22 cellular contexts compared by ENCODE assay signal in the genomic region with DNA sequence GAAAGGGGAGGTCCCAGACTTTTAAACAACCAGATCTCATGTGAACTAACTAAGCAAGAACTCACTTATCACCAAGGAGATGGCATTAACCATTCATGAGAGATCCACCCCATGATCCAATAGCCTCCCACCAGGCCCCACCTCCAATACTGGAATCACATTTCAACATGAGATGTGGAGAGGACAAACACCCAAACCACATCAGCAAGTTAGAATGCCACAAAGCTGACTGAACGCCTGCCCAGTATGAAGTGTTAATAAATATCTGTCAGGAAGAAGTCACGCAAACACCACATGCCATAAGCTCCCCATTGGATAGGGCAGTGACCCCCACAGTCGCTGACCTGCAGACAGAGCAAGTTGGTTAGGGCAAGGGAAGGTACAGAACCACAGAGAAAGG. TPM values are rescaled to one million over a fixed set of nuclear protein-coding genes. Genes with fewer than 3 reads are reported as not detected.
DNase-seq lines count a peak whose midpoint lies in the region; ATAC-seq and TF ChIP-seq lines count a peak whose summit lies in the region.
"Had no signal": no experiment of that assay in that cellular context is flagged by ENCODE, and none has a peak within 500 bp of the region (broad histone marks: within the 10 kb centered on the region; RNA-seq: fewer than 3 reads in every experiment).

No MANE protein-coding gene starts in this region.

- H4K91ac ChIP-seq in IMR-90 (ENCODE audit: insufficient read depth, low read depth, low read length) = peak overlapping the region; percentile 78

- peak overlapping the region; percentile 46; the same call in 1 of the 2 replicates for H4K5ac ChIP-seq in IMR-90 (ENCODE audit: low read depth, low read length)

- peak overlapping the region; percentile 93 for H2AK5ac ChIP-seq in IMR-90 (ENCODE audit: low read depth, low read length)

- peaks cover 25% of the 10 kb centered on the region for H3K4me1 ChIP-seq in IMR-90 (ENCODE audit: control insufficient read depth, insufficient read depth, low read length)
- no peaks in the 10 kb centered on the region for H3K4me1 ChIP-seq in lung (ENCODE audit: control insufficient read depth in 2 of 2, insufficient read depth in 2 of 2, low read length in 2 of 2)
- peaks cover 0 to 4% (median 0%) of the 10 kb centered on the region in 9 donors for H3K4me1 ChIP-seq in heart right ventricle
- H3K4me1 ChIP-seq in gastrocnemius medialis = no peaks in the 10 kb centered on the region
- H3K4me1 ChIP-seq: neural progenitor cell had no signal

- H4K20me1 ChIP-seq in IMR-90 (ENCODE audit: insufficient read depth, low read length) = no peaks in the 10 kb centered on the region

- peak overlapping the region; percentile 66; the same call in 1 of the 2 replicates for H3K18ac ChIP-seq in IMR-90 (ENCODE audit: low read depth, low read length)

- peak overlapping the region; percentile 96 for H2BK20ac ChIP-seq in IMR-90 (ENCODE audit: low read depth, low read length)

- peak overlapping the region; percentile 9 for H2AFZ ChIP-seq in IMR-90 (replicated peaks; ENCODE audit: low read length, poor library complexity)
- H2AFZ ChIP-seq: neural progenitor cell had no signal

- H2BK5ac ChIP-seq in IMR-90 (ENCODE audit: low read depth, low read length, poor library complexity, severe bottlenecking) = peak overlapping the region; percentile 84

- H4K8ac ChIP-seq in IMR-90 (ENCODE audit: low read depth in 2 of 2, low read length in 2 of 2) = peak overlapping the region in 1 of 2 experiments; percentile 89; a peak in 2 of 4 replicates

- peak overlapping the region; percentile 97 for H3K4ac ChIP-seq in IMR-90 (ENCODE audit: low read depth, low read length)

- CTCF ChIA-PET in IMR-90 (lab: Yijun Ruan, JAX) = no interaction called here

- H3K9ac ChIP-seq in IMR-90 (ENCODE audit: low read depth, low read length) = no peak overlapping the region
- H3K9ac ChIP-seq: neural progenitor cell, SK-N-SH had no signal

- H3K36me3 ChIP-seq in IMR-90 (ENCODE audit: control insufficient read depth, insufficient read depth, low read length) (no peaks in the 10 kb centered on the region), lung (ENCODE audit: control insufficient read depth in 2 of 2, insufficient read depth in 2 of 2, low read length in 2 of 2) (peaks cover 0 to 4% of the 10 kb centered on the region in 2 donors), heart right ventricle (peaks cover 0 to 14% (median 0%) of the 10 kb centered on the region in 9 donors), gastrocnemius medialis (peaks cover 0 to 8% of the 10 kb centered on the region in 2 donors)
- H3K36me3 ChIP-seq: cardiac muscle cell, gastroesophageal sphincter, neural progenitor cell had no signal

- H3K23ac ChIP-seq in IMR-90 (ENCODE audit: low read depth, low read length) = peak overlapping the region; percentile 74; the same call in 1 of the 2 replicates

- peak overlapping the region; percentile 3; the same call in 1 of the 2 replicates for H3K4me2 ChIP-seq in IMR-90 (ENCODE audit: low read depth, low read length)
- H3K4me2 ChIP-seq: neural progenitor cell, SK-N-SH had no signal

- no peak for TF ChIP-seq RAD21 in IMR-90 (IDR thresholded peaks at IDR 0.05; ENCODE audit: low read length)

- H3K27me3 ChIP-seq in IMR-90 (ENCODE audit: control insufficient read depth, insufficient read depth, low read length) (no peaks in the 10 kb centered on the region), lung (ENCODE audit: control insufficient read depth, insufficient read depth) (no peaks in the 10 kb centered on the region), heart right ventricle (no peaks in the 10 kb centered on the region), gastrocnemius medialis (no peaks in the 10 kb centered on the region)
- H3K27me3 ChIP-seq: cardiac muscle cell, gastroesophageal sphincter, neural progenitor cell, suprapubic skin had no signal

- no CpG with 5 or more reads among the region's 3 CpGs for WGBS in IMR-90 (ENCODE audit: extremely low coverage in 2 of 2, insufficient read length in 1 of 2), 2 experiments
- WGBS in lung, 2 donors = 75 to 81% methylated on average over 3 of the region's 3 CpGs
- WGBS in heart right ventricle, 2 donors = 89 to 94% methylated on average over 3 of the region's 3 CpGs

- H2AK9ac ChIP-seq in IMR-90 (replicated peaks; ENCODE audit: low read depth, low read length, poor library complexity) = peak overlapping the region; percentile 2

- H3K9me1 ChIP-seq in IMR-90 (ENCODE audit: insufficient read depth, low read length) = peaks cover 23% of the 10 kb centered on the region

- intact Hi-C loops in IMR-90 (cut with micrococcal nuclease) = loop anchor here (5.0 kb wide), 1 partner anchor 57 kb away; a partner anchor contains a TSS
- intact Hi-C loops in heart right ventricle (cut with DNase I) = no loop called here
- intact Hi-C loops in gastrocnemius medialis (cut with DNase I; ENCODE audit: low total_unique reads) = no loop called here

- TF ChIP-seq POLR2A in IMR-90 (IDR thresholded peaks at IDR 0.05; ENCODE audit: low read depth, low read length) (no peak), gastrocnemius medialis (IDR thresholded peaks at IDR 0.05) (no peak)

- H3K27ac ChIP-seq in IMR-90 (ENCODE audit: insufficient read depth, low read length) (peak overlapping the region; percentile 76; the same call in 1 of the 2 replicates), lung (ENCODE audit: low read depth in 1 of 2, low read length in 1 of 2) (no peak overlapping the region), heart right ventricle (no peak overlapping the region), gastrocnemius medialis (no peak overlapping the region)
- H3K27ac ChIP-seq: cardiac muscle cell, gastroesophageal sphincter, neural progenitor cell, suprapubic skin had no signal

- TF ChIP-seq CTCF in IMR-90 (conservative IDR thresholded peaks at IDR 0.05; ENCODE audit: low read depth, low read length) = no peak
- no peak for TF ChIP-seq CTCF in astrocyte of the cerebellum (IDR thresholded peaks at IDR 0.05; ENCODE audit: low read depth, low read length, missing control alignments)
- no peak for TF ChIP-seq CTCF in lung (IDR thresholded peaks at IDR 0.05; ENCODE audit: control extremely low read depth, extremely low read depth)
- TF ChIP-seq CTCF in heart right ventricle (IDR thresholded peaks at IDR 0.05) = no peak
- TF ChIP-seq CTCF in gastrocnemius medialis (IDR thresholded peaks at IDR 0.05 in 4 of 5, conservative IDR thresholded peaks at IDR 0.05 in 1 of 5) = no peak

- 0 out of 2 replicates have a peak overlapping the region, but pooled peaks have one; percentile 9 for H3K56ac ChIP-seq in IMR-90 (ENCODE audit: extremely low read depth, insufficient read depth, low read length)

- peak; percentile 71 for ATAC-seq in IMR-90 (ENCODE audit: low read depth)
- ATAC-seq in lung (ENCODE audit: insufficient read depth, low FRiP score) = peak; percentile 32
- ATAC-seq in HG02981 (IDR thresholded peaks at IDR 0.05; ENCODE audit: unreplicated experiment) = no peak
- no peak for ATAC-seq in heart right ventricle
- no peak for ATAC-seq in gastrocnemius medialis
- ATAC-seq: gastroesophageal sphincter, K562 had no signal

- peak overlapping the region; percentile 76 for H3K14ac ChIP-seq in IMR-90 (replicated peaks; ENCODE audit: low read depth, low read length)

- dilution Hi-C loops in IMR-90 (cut with HindIII; ENCODE audit: low sequenced_read_pairs, unreplicated experiment) = no loop called here

- peak overlapping the region; percentile 85; the same call in 2 of the 3 replicates for H2BK15ac ChIP-seq in IMR-90 (ENCODE audit: low read depth, low read length)

- H3K79me1 ChIP-seq in IMR-90 (ENCODE audit: low read depth in 1 of 2, low read length in 2 of 2) = no peaks in the 10 kb centered on the region

- DNase-seq in EH (ENCODE audit: low read depth) = peak; percentile 92
- peak; percentile 89 for DNase-seq in IMR-90
- peak; percentile 41 for DNase-seq in astrocyte of the cerebellum (ENCODE audit: low read depth)
- no peak for DNase-seq in lung (ENCODE audit: low spot score)
- DNase-seq in stimulated activated CD4-positive, alpha-beta T cell treated with anti-CD3 and anti-CD28 coated beads, Interleukin-4, amount 100 ng/mL, for 1 hour = no peak
- DNase-seq in heart right ventricle = no peak
- DNase-seq in gastrocnemius medialis = no peak
- DNase-seq: activated T-cell treated with anti-CD3 and anti-CD28 coated beads, Interleukin-2, amount 50 U/mL, for 1 hour; DMS79; effector CD8-positive, alpha-beta T cell; NCI-H1417 treated with DMSO at 0.1 percent for 48 hours; NCI-H524 treated with DMSO at 0.1 percent for 48 hours; SK-N-SH; stimulated activated CD4-positive, alpha-beta T cell treated with anti-CD3 and anti-CD28 coated beads, Interleukin-2, amount 100 ng/mL, for 24 hours had no signal

- POLR2A ChIA-PET in IMR-90 (lab: Charles Lee; ENCODE audit: unreplicated experiment) = no interaction called here

- H2BK120ac ChIP-seq in IMR-90 (ENCODE audit: low read depth, low read length) = peak overlapping the region; percentile 97

- no TSS peak for BruUV-seq in IMR-90 (replicated peaks; lab: Mats Ljungman, UMichigan)

- 0 out of 2 replicates have a peak, but pooled peaks cover 2% of the 10 kb centered on the region for H3K9me3 ChIP-seq in IMR-90 (ENCODE audit: control insufficient read depth, insufficient read depth, low read length)
- H3K9me3 ChIP-seq in lung (ENCODE audit: control insufficient read depth in 2 of 2, insufficient read depth in 1 of 2, low read length in 1 of 2) = peaks cover 0 to 2% of the 10 kb centered on the region in 2 donors
- H3K9me3 ChIP-seq in heart right ventricle = peaks cover 0 to 6% (median 2%) of the 10 kb centered on the region in 11 donors
- no peaks in the 10 kb centered on the region for H3K9me3 ChIP-seq in gastrocnemius medialis
- H3K9me3 ChIP-seq: SK-N-SH, suprapubic skin had no signal

- in situ Hi-C loops in IMR-90 (cut with MboI; ENCODE audit: low sequenced_read_pairs) (no loop called here), astrocyte of the cerebellum (cut with HindIII; ENCODE audit: low sequenced_read_pairs) (no loop called here), gastrocnemius medialis (cut with MboI; ENCODE audit: low sequenced_read_pairs in 4 of 4) (no loop called here)

- H3K4me3 ChIP-seq in IMR-90 (ENCODE audit: insufficient read depth, low read depth, low read length) (no peak overlapping the region), astrocyte of the cerebellum (ENCODE audit: low read depth, low read length) (no peak overlapping the region), lung (no peak overlapping the region), heart right ventricle (no peak overlapping the region), gastrocnemius medialis (no peak overlapping the region)
- H3K4me3 ChIP-seq: cardiac muscle cell, gastroesophageal sphincter, K562, neural progenitor cell, suprapubic skin had no signal

RNA-seq across cellular contexts. Expression of a gene that starts 14.3 kb away (rescaled TPM):
- total RNA-seq in IMR-90 (2012; rRNA removed) (not detected in 2 replicates), lung (under 1 TPM; 0.37 to 0.95 TPM), heart right ventricle (under 1 TPM in 9 of 10 donors, not detected in 1; 0.22 to 0.90 (median 0.55) TPM), gastrocnemius medialis (1 to 10 TPM; 1.4 to 4.6 (median 1.7) TPM)
- polyA plus RNA-seq in IMR-90 (2012; rRNA removed) (not detected in 2 replicates), lung (under 1 TPM; 0.08 to 0.14 TPM), heart right ventricle (under 1 TPM in 1 of 2 donors, not detected in 1; 0.23 TPM)
- not detected in 2 replicates for polyA plus RNA-seq in IMR-90 (2012; cell fraction: cytosol; rRNA removed)
- 0.06 TPM in 1 of 2 replicates, not detected in the other for polyA plus RNA-seq in IMR-90 (2012; cell fraction: nucleus; rRNA removed; ENCODE audit: low replicate concordance)
- total RNA-seq: cardiac muscle cell, K562, OCI-LY7 had no signal
- polyA plus RNA-seq: cardiac muscle cell, CD14-positive monocyte, K562, SK-N-SH had no signal

RNA-seq across cellular contexts. Expression of a gene that starts 57.3 kb away (rescaled TPM):
- total RNA-seq in IMR-90 (2012; rRNA removed) (0.18 and 0.28 TPM in 2 replicates), lung (1 to 10 TPM; 2.0 to 3.3 TPM), heart right ventricle (1 to 10 TPM in 5 of 10 donors, under 1 TPM in 3, not detected in 2; 0.58 to 3.5 (median 1.1) TPM), gastrocnemius medialis (under 1 TPM in 1 of 4 donors, not detected in 3; 0.38 TPM)
- polyA plus RNA-seq in IMR-90 (2012; rRNA removed) (0.29 and 0.41 TPM in 2 replicates), lung (under 1 TPM; 0.61 to 0.76 TPM), heart right ventricle (under 1 TPM in 1 of 2 donors, not detected in 1; 0.10 TPM)
- 0.76 TPM in 1 of 2 replicates, not detected in the other for polyA plus RNA-seq in IMR-90 (2012; cell fraction: cytosol; rRNA removed)
- 0.08 and 0.53 TPM in 2 replicates for polyA plus RNA-seq in IMR-90 (2012; cell fraction: nucleus; rRNA removed; ENCODE audit: low replicate concordance)
- total RNA-seq: cardiac muscle cell, gastroesophageal sphincter had no signal

Comparison
In these comparisons a context has a peak if more than half of its experiments do, and no peak if none do; other contexts are left out.
1. DNase-seq: peak in EH (single experiment), IMR-90 (single experiment) and astrocyte of the cerebellum (single experiment); none in lung (single experiment), stimulated activated CD4-positive, alpha-beta T cell treated with anti-CD3 and anti-CD28 coated beads, Interleukin-4, amount 100 ng/mL, for 1 hour (single experiment), heart right ventricle (0 of 2) and gastrocnemius medialis (0 of 2).
2. ATAC-seq: peak in IMR-90 (single experiment) and lung (single experiment); none in HG02981 (single experiment), heart right ventricle (0 of 8) and gastrocnemius medialis (0 of 2).